8 cellular contexts compared by ENCODE assay signal in the genomic region with DNA sequence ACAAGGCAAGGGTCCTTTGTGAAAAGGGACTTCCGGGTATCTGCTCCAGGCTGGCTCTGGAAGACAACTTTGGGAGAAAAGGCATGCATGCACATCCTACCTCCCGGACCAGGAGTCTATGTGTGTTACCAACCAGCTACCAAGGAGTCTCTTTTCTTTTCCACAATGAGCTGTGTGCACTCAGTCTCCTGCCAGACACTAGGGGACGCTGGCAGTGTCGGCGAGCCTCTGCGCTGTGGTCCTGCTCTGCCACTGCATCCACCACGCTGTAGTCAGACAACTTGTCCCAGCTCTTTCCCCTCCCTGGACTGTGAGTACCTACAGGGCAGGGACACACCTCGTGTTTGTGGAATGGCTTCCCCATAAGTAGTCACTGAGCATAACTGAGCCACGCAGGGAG. TPM values are rescaled to one million over a fixed set of nuclear protein-coding genes. Genes with fewer than 3 reads are reported as not detected.
DNase-seq lines count a peak whose midpoint lies in the region; ATAC-seq, FAIRE-seq and TF ChIP-seq lines count a peak whose summit lies in the region.

No MANE protein-coding gene starts in this region.

- no peaks in the 10 kb centered on the region for H3K9me3 Mint-ChIP-seq in activated T-cell treated with anti-CD3 and anti-CD28 coated beads, Interleukin-2, amount 50 U/mL, for 4 hours

- no peaks in the 10 kb centered on the region for H3K9me3 ChIP-seq in heart right ventricle

- TF ChIP-seq CTCF in heart right ventricle (IDR thresholded peaks at IDR 0.05) = peak in 7 of 9 donors; percentile 38 to 67 (median 56)

- peak; percentile 45 to 61 for ATAC-seq in activated CD4-positive, CD25-positive, alpha-beta regulatory T cell treated with anti-CD3 and anti-CD28 coated beads, Interleukin-2, amount 50 U/mL, for 24 hours
- peak; percentile 67 to 72 for ATAC-seq in activated T-cell treated with anti-CD3 and anti-CD28 coated beads, Interleukin-2, amount 50 U/mL, for 4 hours
- ATAC-seq in heart right ventricle (peak in 7 of 8 donors; percentile 51 to 77 (median 67)), HG02678 (IDR thresholded peaks at IDR 0.05; ENCODE audit: unreplicated experiment) (no peak)

- no peak for DNase-seq in activated CD4-positive, CD25-positive, alpha-beta regulatory T cell treated with anti-CD3 and anti-CD28 coated beads, Interleukin-2, amount 50 U/mL, for 72 hours
- DNase-seq in NCI-H526 (lab: John Stamatoyannopoulos, UW) (peak; percentile 76 to 88), heart right ventricle (peak in 1 of 2 donors; percentile 14), H54 (ENCODE audit: insufficient read length, low spot score) (no peak)
- DNase-seq in activated T-cell treated with anti-CD3 and anti-CD28 coated beads, Interleukin-2, amount 50 U/mL, for 4 hours = peak; percentile 10
- DNase-seq in stimulated activated CD4-positive, alpha-beta T cell treated with anti-CD3 and anti-CD28 coated beads, Interleukin-1b, Interleukin-23, amount 100 ng/mL, for 48 hours = peak; percentile 40

- 11% methylated on average over 9 of the region's 9 CpGs for WGBS in heart right ventricle, 2 donors

- no peak overlapping the region for H3K27ac ChIP-seq in heart right ventricle

- H3K4me3 Mint-ChIP-seq in activated T-cell treated with anti-CD3 and anti-CD28 coated beads, Interleukin-2, amount 50 U/mL, for 4 hours = no peak overlapping the region

- H3K4me1 Mint-ChIP-seq in activated T-cell treated with anti-CD3 and anti-CD28 coated beads, Interleukin-2, amount 50 U/mL, for 4 hours (ENCODE audit: low read depth) = peaks cover 5% of the 10 kb centered on the region

- TF ChIP-seq POLR2A in H54 (IDR thresholded peaks at IDR 0.05; ENCODE audit: low read depth, low read length) = no peak

- no peak for FAIRE-seq in H54 (lab: Jason Lieb, UNC)

- peaks cover 0 to 8% (median 0%) of the 10 kb centered on the region in 9 donors for H3K4me1 ChIP-seq in heart right ventricle

- intact Hi-C loops in heart right ventricle (cut with DNase I) = no loop called here

- H3K27me3 Mint-ChIP-seq in activated T-cell treated with anti-CD3 and anti-CD28 coated beads, Interleukin-2, amount 50 U/mL, for 4 hours (ENCODE audit: low read depth) = peaks cover 3% of the 10 kb centered on the region

- H3K27me3 ChIP-seq in heart right ventricle = no peaks in the 10 kb centered on the region

- no peak overlapping the region for H3K4me3 ChIP-seq in heart right ventricle

- no peaks in the 10 kb centered on the region for H3K36me3 ChIP-seq in heart right ventricle

- H3K36me3 Mint-ChIP-seq in activated T-cell treated with anti-CD3 and anti-CD28 coated beads, Interleukin-2, amount 50 U/mL, for 4 hours (ENCODE audit: insufficient read depth) = no peaks in the 10 kb centered on the region

RNA-seq across cellular contexts. Expression of a gene that starts 5.1 kb away (rescaled TPM):
- 100 to 1,000 TPM; 167 to 183 (median 173) TPM for total RNA-seq in activated T-cell treated with anti-CD3 and anti-CD28 coated beads, Interleukin-2, amount 50 U/mL, for 4 hours
- total RNA-seq in heart right ventricle = 100 to 1,000 TPM in 2 of 10 donors, 10 to 100 TPM in 8; 70.3 to 124 (median 73.7) TPM
- 100 to 1,000 TPM in 1 of 2 donors, 10 to 100 TPM in 1; 66.1 to 322 TPM for polyA plus RNA-seq in heart right ventricle

RNA-seq across cellular contexts. Expression of a gene that starts 27.7 kb away (rescaled TPM):
- total RNA-seq in activated T-cell treated with anti-CD3 and anti-CD28 coated beads, Interleukin-2, amount 50 U/mL, for 4 hours = 10 to 100 TPM; 52.9 to 57.3 (median 53.7) TPM
- total RNA-seq in heart right ventricle = 10 to 100 TPM; 19.9 to 32.2 (median 26.2) TPM
- 10 to 100 TPM; 15.7 to 19.7 TPM for polyA plus RNA-seq in heart right ventricle

RNA-seq across cellular contexts. Expression of a gene that starts 28.7 kb away (rescaled TPM):
- total RNA-seq in activated T-cell treated with anti-CD3 and anti-CD28 coated beads, Interleukin-2, amount 50 U/mL, for 4 hours = 10 to 100 TPM; 56.6 to 62.3 (median 59.2) TPM
- total RNA-seq in heart right ventricle = 10 to 100 TPM; 49.4 to 64.9 (median 59.6) TPM
- 100 to 1,000 TPM in 1 of 2 donors, 10 to 100 TPM in 1; 94.3 to 105 TPM for polyA plus RNA-seq in heart right ventricle

RNA-seq across cellular contexts. Expression of a gene that starts 35.1 kb away (rescaled TPM):
- total RNA-seq in activated T-cell treated with anti-CD3 and anti-CD28 coated beads, Interleukin-2, amount 50 U/mL, for 4 hours = under 1 TPM; 0.61 to 0.79 (median 0.63) TPM
- under 1 TPM in 1 of 10 donors, not detected in 9; 0.50 TPM for total RNA-seq in heart right ventricle
- under 1 TPM in 1 of 2 donors, not detected in 1; 0.17 TPM for polyA plus RNA-seq in heart right ventricle

RNA-seq across cellular contexts. Expression of a gene that starts 47.5 kb away (rescaled TPM):
- total RNA-seq in activated T-cell treated with anti-CD3 and anti-CD28 coated beads, Interleukin-2, amount 50 U/mL, for 4 hours = 100 to 1,000 TPM; 144 to 174 (median 149) TPM
- total RNA-seq in heart right ventricle = 10 to 100 TPM; 48.6 to 79.8 (median 58.2) TPM
- 10 to 100 TPM; 22.7 to 38.0 TPM for polyA plus RNA-seq in heart right ventricle

Comparison
In these comparisons a context has a peak if more than half of its experiments do, and no peak if none do; other contexts are left out.
1. DNase-seq: peak in NCI-H526 (2 of 2), activated T-cell treated with anti-CD3 and anti-CD28 coated beads, Interleukin-2, amount 50 U/mL, for 4 hours (single experiment) and stimulated activated CD4-positive, alpha-beta T cell treated with anti-CD3 and anti-CD28 coated beads, Interleukin-1b, Interleukin-23, amount 100 ng/mL, for 48 hours (single experiment); none in activated CD4-positive, CD25-positive, alpha-beta regulatory T cell treated with anti-CD3 and anti-CD28 coated beads, Interleukin-2, amount 50 U/mL, for 72 hours (single experiment) and H54 (single experiment).